In genomic region chr1:31441558-31441957, GRCh38 we compare ENCODE assay signal across 21 cellular contexts. TPM values are rescaled to one million over a fixed set of nuclear protein-coding genes. Genes with fewer than 3 reads are reported as not detected.
A peak's percentile ranks its signal among the peaks of the same experiment; 100 is the strongest.
DNase-seq lines count a peak whose midpoint lies in the region; ATAC-seq, FAIRE-seq and TF ChIP-seq lines count a peak whose summit lies in the region.
"Had no signal": no experiment of that assay in that cellular context is flagged by ENCODE, and none has a peak within 500 bp of the region (broad histone marks: within the 10 kb centered on the region; RNA-seq: fewer than 3 reads in every experiment).

No MANE protein-coding gene starts in this region.

- no peak overlapping the region for H3K9ac ChIP-seq in Karpas-422 (ENCODE audit: low read length)
- peak overlapping the region in 1 of 2 experiments; percentile 71; a peak in 1 of 4 replicates for H3K9ac ChIP-seq in K562 (ENCODE audit: insufficient read depth in 1 of 2, low read depth in 2 of 2, low read length in 2 of 2)
- H3K9ac ChIP-seq: BLaER1 had no signal

- H3K4me2 ChIP-seq in Karpas-422 (ENCODE audit: low read depth, low read length, poor library complexity, severe bottlenecking) (peak overlapping the region; percentile 1), K562 (ENCODE audit: insufficient read depth, low read length) (no peak overlapping the region)
- H3K4me2 ChIP-seq: BLaER1, GM23338 had no signal

- no peaks in the 10 kb centered on the region for H3K9me1 ChIP-seq in K562 (ENCODE audit: control insufficient read depth, insufficient read depth, low read length)

- no peak overlapping the region for H3K4me3 ChIP-seq in Karpas-422 (ENCODE audit: low read length)
- H3K4me3 ChIP-seq in K562: no peak overlapping the region
- no peak overlapping the region for H3K4me3 ChIP-seq in gastrocnemius medialis
- no peak overlapping the region for H3K4me3 ChIP-seq in thyroid gland (replicated peaks in 1 of 3)
- H3K4me3 ChIP-seq: BLaER1, GM23338, SJSA1 had no signal

- H4K20me1 ChIP-seq in Karpas-422 (ENCODE audit: insufficient read depth, low read depth, low read length) (no peaks in the 10 kb centered on the region), K562 (replicated peaks; ENCODE audit: control insufficient read depth, insufficient read depth, low read length) (0 out of 2 replicates have a peak, but pooled peaks cover 2% of the 10 kb centered on the region)
- H4K20me1 ChIP-seq: BLaER1 had no signal

- in situ Hi-C loops in K562 (cut with MboI) (no loop called here), gastrocnemius medialis (cut with MboI; ENCODE audit: low sequenced_read_pairs in 4 of 4) (no loop called here)

- H3K79me2 ChIP-seq in Karpas-422 (ENCODE audit: low read length) (no peaks in the 10 kb centered on the region), K562 (ENCODE audit: control insufficient read depth, insufficient read depth, low read length) (no peaks in the 10 kb centered on the region)

- H3K27ac ChIP-seq in Karpas-422 (ENCODE audit: low read length) (no peak overlapping the region), K562 (ENCODE audit: extremely low read depth, low read depth, low read length) (no peak overlapping the region), gastrocnemius medialis (no peak overlapping the region), thyroid gland (no peak overlapping the region)
- H3K27ac ChIP-seq: BLaER1, SJSA1 had no signal

- 3% methylated on average over 4 of the region's 4 CpGs for WGBS in K562 (ENCODE audit: insufficient coverage, low coverage, missing lambda C conversion rate)
- 80 to 81% methylated on average over 4 of the region's 4 CpGs for WGBS in thyroid gland, 2 donors

- no peak for TF ChIP-seq POLR2A in K562 (conservative IDR thresholded peaks at IDR 0.05)
- TF ChIP-seq POLR2A in gastrocnemius medialis (IDR thresholded peaks at IDR 0.05): no peak
- TF ChIP-seq POLR2A in thyroid gland (IDR thresholded peaks at IDR 0.05): no peak

- H3K9me3 ChIP-seq in Karpas-422 (ENCODE audit: low read length) (peaks cover 4% of the 10 kb centered on the region; the same call in 1 of the 2 replicates), K562 (replicated peaks; ENCODE audit: control insufficient read depth, insufficient read depth, low read depth, low read length) (no peaks in the 10 kb centered on the region), gastrocnemius medialis (no peaks in the 10 kb centered on the region), thyroid gland (no peaks in the 10 kb centered on the region)
- H3K9me3 ChIP-seq: SJSA1 had no signal

- no peak overlapping the region for H3K4me3 Mint-ChIP-seq in activated T-cell treated with anti-CD3 and anti-CD28 coated beads, Interleukin-2, amount 50 U/mL, for 72 hours
- no peak overlapping the region for H3K4me3 Mint-ChIP-seq in endothelial cell (ENCODE audit: unreplicated experiment)
- H3K4me3 Mint-ChIP-seq: GM23338, IgD-negative memory B cell had no signal

- H3K36me3 ChIP-seq in Karpas-422 (ENCODE audit: insufficient read depth, low read length) (no peaks in the 10 kb centered on the region), K562 (ENCODE audit: control insufficient read depth, insufficient read depth, low read length) (no peaks in the 10 kb centered on the region), gastrocnemius medialis (no peaks in the 10 kb centered on the region), thyroid gland (no peaks in the 10 kb centered on the region)
- H3K36me3 ChIP-seq: BLaER1, SJSA1 had no signal

- 0 out of 2 replicates have a peak, but pooled peaks cover 3% of the 10 kb centered on the region for H3K27me3 ChIP-seq in Karpas-422 (ENCODE audit: low read length)
- peaks cover 14 to 47% of the 10 kb centered on the region in 2 experiments; a peak in 4 of 5 replicates for H3K27me3 ChIP-seq in K562 (ENCODE audit: control insufficient read depth in 2 of 2, insufficient read depth in 2 of 2, low read length in 2 of 2)
- H3K27me3 ChIP-seq in gastrocnemius medialis: no peaks in the 10 kb centered on the region
- no peaks in the 10 kb centered on the region for H3K27me3 ChIP-seq in thyroid gland
- H3K27me3 ChIP-seq: BLaER1, SJSA1 had no signal

- DNase-seq in Karpas-422 (peak; percentile 60), K562 (ENCODE audit: extremely low read depth in 1 of 4, low spot score in 3 of 4) (no peak), gastrocnemius medialis (no peak), thyroid gland (no peak), endothelial cell (ENCODE audit: low spot score) (no peak)
- no peak for DNase-seq in activated T-cell treated with anti-CD3 and anti-CD28 coated beads, Interleukin-2, amount 50 U/mL, for 72 hours
- DNase-seq: Calu3; CD4-positive, alpha-beta memory T cell; HCEC 1CT; NCI-H1105 treated with DMSO at 0.1 percent for 48 hours; NCI-H187 treated with DMSO at 0.1 percent for 48 hours; NCI-H345; T-helper 2 cell had no signal

- POLR2A ChIA-PET in K562 (lab: Yijun Ruan, JAX): interaction anchor here (2.6 kb wide), 1 partner anchor 8 kb away, joined by 11 read pairs; no protein-coding TSS in a partner anchor

- H3K4me1 ChIP-seq in Karpas-422 (ENCODE audit: low read length) (peaks cover 29% of the 10 kb centered on the region), K562 (replicated peaks in 1 of 2; ENCODE audit: control insufficient read depth in 2 of 2, insufficient read depth in 2 of 2, low read length in 2 of 2) (peaks cover 0 to 4% of the 10 kb centered on the region in 2 experiments; a peak in 2 of 5 replicates), gastrocnemius medialis (peaks cover 0 to 9% of the 10 kb centered on the region in 2 donors), thyroid gland (no peaks in the 10 kb centered on the region)

- peaks cover 0 to 2% of the 10 kb centered on the region in 2 donors for H3K9me3 Mint-ChIP-seq in activated T-cell treated with anti-CD3 and anti-CD28 coated beads, Interleukin-2, amount 50 U/mL, for 72 hours
- no peaks in the 10 kb centered on the region for H3K9me3 Mint-ChIP-seq in endothelial cell (ENCODE audit: unreplicated experiment)

- no peak for FAIRE-seq in K562 (lab: Jason Lieb, UNC)
- FAIRE-seq: HTR-8/SVneo had no signal

- TF ChIP-seq EP300 in K562 (IDR thresholded peaks at IDR 0.05; ENCODE audit: low read length): no peak

- H3K36me3 Mint-ChIP-seq in activated T-cell treated with anti-CD3 and anti-CD28 coated beads, Interleukin-2, amount 50 U/mL, for 72 hours (ENCODE audit: insufficient read depth in 2 of 2): no peaks in the 10 kb centered on the region
- peaks cover 5% of the 10 kb centered on the region for H3K36me3 Mint-ChIP-seq in endothelial cell (ENCODE audit: low read depth, unreplicated experiment)
- H3K36me3 Mint-ChIP-seq: CD4-positive, alpha-beta memory T cell had no signal

- TF ChIP-seq RAD21 in K562 (CRISPR knock-in tag; conservative IDR thresholded peaks at IDR 0.05 in 1 of 2, IDR thresholded peaks at IDR 0.05 in 1 of 2): no peak

- TF ChIP-seq CTCF in K562 (IDR thresholded peaks at IDR 0.05 in 2 of 3, conservative IDR thresholded peaks at IDR 0.05 in 1 of 3; ENCODE audit: insufficient read depth in 2 of 3, low read depth in 1 of 3, low read length in 3 of 3): no peak
- TF ChIP-seq CTCF in gastrocnemius medialis (IDR thresholded peaks at IDR 0.05 in 4 of 5, conservative IDR thresholded peaks at IDR 0.05 in 1 of 5): no peak
- TF ChIP-seq CTCF in thyroid gland (IDR thresholded peaks at IDR 0.05): no peak
- no peak for TF ChIP-seq CTCF in endothelial cell (IDR thresholded peaks at IDR 0.05; ENCODE audit: unreplicated experiment)

- H3K4me1 Mint-ChIP-seq in activated T-cell treated with anti-CD3 and anti-CD28 coated beads, Interleukin-2, amount 50 U/mL, for 72 hours (ENCODE audit: low read depth): no peaks in the 10 kb centered on the region
- no peaks in the 10 kb centered on the region for H3K4me1 Mint-ChIP-seq in endothelial cell (ENCODE audit: unreplicated experiment)
- H3K4me1 Mint-ChIP-seq: CD4-positive, alpha-beta memory T cell; GM23338 had no signal

- peak; percentile 50 for ATAC-seq in GM18909 (IDR thresholded peaks at IDR 0.05; ENCODE audit: poor library complexity, unreplicated experiment)
- ATAC-seq in K562: no peak
- peak; percentile 46 to 69 for ATAC-seq in gastrocnemius medialis
- ATAC-seq in HG02571 (IDR thresholded peaks at IDR 0.05; ENCODE audit: unreplicated experiment): no peak
- no peak for ATAC-seq in activated T-cell treated with anti-CD3 and anti-CD28 coated beads, Interleukin-2, amount 50 U/mL, for 72 hours (replicated peaks in 1 of 2)
- ATAC-seq: GM23338, Panc1 had no signal

- H3K27me3 Mint-ChIP-seq in activated T-cell treated with anti-CD3 and anti-CD28 coated beads, Interleukin-2, amount 50 U/mL, for 72 hours (ENCODE audit: low read depth): no peaks in the 10 kb centered on the region
- peaks cover 5% of the 10 kb centered on the region for H3K27me3 Mint-ChIP-seq in endothelial cell (ENCODE audit: unreplicated experiment)

- intact Hi-C loops in K562 (cut with micrococcal nuclease): no loop called here
- intact Hi-C loops in gastrocnemius medialis (cut with DNase I; ENCODE audit: low total_unique reads): no loop called here
- intact Hi-C loops in thyroid gland (cut with DNase I): no loop called here

- no TSS peak for BruUV-seq in K562 (replicated peaks; lab: Mats Ljungman, UMichigan)

- H3K27ac Mint-ChIP-seq in activated T-cell treated with anti-CD3 and anti-CD28 coated beads, Interleukin-2, amount 50 U/mL, for 72 hours: no peak overlapping the region
- H3K27ac Mint-ChIP-seq in endothelial cell (ENCODE audit: unreplicated experiment): no peak overlapping the region
- H3K27ac Mint-ChIP-seq: GM23338, IgD-negative memory B cell had no signal

- CTCF ChIA-PET in K562 (lab: Yijun Ruan, JAX; ENCODE audit: low intra/inter-chr PET ratio): no interaction called here

- H2AFZ ChIP-seq in Karpas-422 (ENCODE audit: low read length) (no peak overlapping the region), K562 (ENCODE audit: low read depth, low read length) (no peak overlapping the region)
- H2AFZ ChIP-seq: GM23338 had no signal

- H3K9me2 ChIP-seq in Karpas-422 (replicated peaks; ENCODE audit: insufficient read depth, low read length): no peaks in the 10 kb centered on the region

RNA-seq across cellular contexts. Expression of gene SERINC2, which starts 28.5 kb away (rescaled TPM):
- 2.7 and 3.2 TPM in 2 replicates for total RNA-seq in Karpas-422 (2014; rRNA removed; shearing (Covaris generic); ENCODE audit: low replicate concordance)
- 1.7 and 5.6 TPM in 2 replicates for total RNA-seq in K562 (2011; cell fraction: chromatin; rRNA removed; ENCODE audit: low replicate concordance)
- total RNA-seq in K562 (2011; cell fraction: nucleolus; rRNA removed): 5.8 and 6.4 TPM in 2 replicates
- total RNA-seq in K562 (2011; cell fraction: nucleoplasm; rRNA removed): 5.9 and 7.2 TPM in 2 replicates
- total RNA-seq in K562 (2014; rRNA removed) (0.45 TPM in 1 of 2 replicates, not detected in the other), K562 (2014; rRNA removed; fragmentation: Illumina TruSeq; extraction: Trizol) (0.10 and 0.15 TPM in 2 replicates), K562 (2015; rRNA removed; fragmentation: Illumina TruSeq; extraction: Trizol) (0.22 and 0.23 TPM in 2 replicates), K562 (2021) (1.2 and 1.5 TPM in 2 replicates), gastrocnemius medialis (10 to 100 TPM; 21.2 to 53.4 (median 35.9) TPM), thyroid gland (10 to 100 TPM; 28.9 to 57.7 (median 37.7) TPM), endothelial cell (ENCODE audit: unreplicated experiment) (23.6 TPM)
- polyA plus RNA-seq in K562 (2011; rRNA removed) (0.88 and 1.0 TPM in 2 replicates), K562 (2014; fragmentation: Illumina TruSeq; extraction: Trizol) (0.70 and 1.2 TPM in 2 replicates), K562 (2014; fragmentation: Nextera tagmentation; extraction: Ambion mirVana) (under 1 TPM in 1 of 2 experiments, not detected in 1; 0.07 TPM), K562 (2014; rRNA removed) (1.0 and 1.8 TPM in 2 replicates)
- 1.7 and 4.1 TPM in 2 replicates for polyA plus RNA-seq in K562 (2011; cell fraction: cytosol; rRNA removed)
- polyA plus RNA-seq in K562 (2011; cell fraction: nucleus; rRNA removed): 1.5 and 2.4 TPM in 2 replicates
- polyA plus RNA-seq in K562 (2012): 0.76 and 3.3 TPM in 2 replicates
- polyA minus RNA-seq in K562 (2011; rRNA and poly(A)+ RNA removed): 0.21 and 0.63 TPM in 2 replicates
- polyA minus RNA-seq in K562 (2011; cell fraction: cytosol; rRNA and poly(A)+ RNA removed): 0.73 and 0.95 TPM in 2 replicates
- polyA minus RNA-seq in K562 (2011; cell fraction: nucleus; rRNA and poly(A)+ RNA removed): 0.54 and 0.89 TPM in 2 replicates
- total RNA-seq in activated T-cell treated with anti-CD3 and anti-CD28 coated beads, Interleukin-2, amount 50 U/mL, for 72 hours: under 1 TPM; 0.23 to 0.31 TPM
- polyA plus RNA-seq: IgD-negative memory B cell had no signal

Comparison
In these comparisons a context has a peak if more than half of its experiments do, and no peak if none do; other contexts are left out.
1. ATAC-seq: peak in GM18909 (single experiment) and gastrocnemius medialis (2 of 2); none in K562 (single experiment), HG02571 (single experiment) and activated T-cell treated with anti-CD3 and anti-CD28 coated beads, Interleukin-2, amount 50 U/mL, for 72 hours (0 of 2).